8 cellular contexts compared by ENCODE assay signal in genomic region chr2:240136013-240136670, GRCh38. TPM values are rescaled to one million over a fixed set of nuclear protein-coding genes. Genes with fewer than 3 reads are reported as not detected.
DNase-seq lines count a peak whose midpoint lies in the region; ATAC-seq and TF ChIP-seq lines count a peak whose summit lies in the region.

COPS9 (minus strand) TSS chr2:240136305; CDS start chr2:240136284, 21 bp downstream.

- peak within 1 kb of the TSS; percentile 80 for H3K4me3 Mint-ChIP-seq in Caco-2 (ENCODE audit: unreplicated experiment)

- no peaks in the 10 kb centered on the region for H3K9me3 ChIP-seq in Caco-2
- no peaks in the 10 kb centered on the region for H3K9me3 ChIP-seq in OCI-LY3 (ENCODE audit: insufficient read depth, low read length)
- H3K9me3 ChIP-seq in mononuclear cell (ENCODE audit: low read depth, low read length) = no peaks in the 10 kb centered on the region

- H3K79me2 ChIP-seq in OCI-LY3 (ENCODE audit: low read length) = peaks cover 24% of the 10 kb centered on the region

- POLR2A ChIA-PET in Caco-2 (lab: Charles Lee) = no interaction called here

- peak; percentile 82 to 89 for DNase-seq in Caco-2
- DNase-seq in HUDEP-2 (lab: John Stamatoyannopoulos, UW; ENCODE audit: unreplicated experiment in 76 of 76) = peak in 74 of 76 experiments; percentile 9 to 88 (median 71)
- DNase-seq in activated T-cell treated with anti-CD3 and anti-CD28 coated beads for 1 hour (ENCODE audit: low read depth) = peak; percentile 82
- DNase-seq in epidermal melanocyte (ENCODE audit: insufficient read length, low spot score) = peak; percentile 94
- DNase-seq in stimulated activated CD8-positive, alpha-beta memory T cell treated with anti-CD3 and anti-CD28 coated beads, Interleukin-2, amount 100 ng/mL, for 1 hour (ENCODE audit: low read depth in 2 of 2) = peak; percentile 66 to 75

- H3K27me3 ChIP-seq in Caco-2 (replicated peaks; ENCODE audit: control insufficient read depth, insufficient read depth, low read length) = no peaks in the 10 kb centered on the region
- no peaks in the 10 kb centered on the region for H3K27me3 ChIP-seq in OCI-LY3 (ENCODE audit: low read depth, low read length)
- no peaks in the 10 kb centered on the region for H3K27me3 ChIP-seq in mononuclear cell (ENCODE audit: insufficient read depth, low read length)

- peaks cover 6% of the 10 kb centered on the region for H3K36me3 Mint-ChIP-seq in Caco-2 (ENCODE audit: insufficient read depth, unreplicated experiment)

- ATAC-seq in GM21381 (IDR thresholded peaks at IDR 0.05; ENCODE audit: unreplicated experiment) = peak; percentile 90

- H3K9ac ChIP-seq in OCI-LY3 (ENCODE audit: low read length) = peak within 1 kb of the TSS; percentile 82

- no peak for TF ChIP-seq CTCF in Caco-2 (IDR thresholded peaks at IDR 0.05; ENCODE audit: insufficient read depth in 1 of 2, low read depth in 1 of 2, low read length in 1 of 2, severe bottlenecking in 1 of 2, unreplicated experiment in 1 of 2)
- no peak for TF ChIP-seq CTCF in OCI-LY3 (IDR thresholded peaks at IDR 0.05; ENCODE audit: low read depth, low read length)

- no peaks in the 10 kb centered on the region; the same call in 1 of the 2 replicates for H3K36me3 ChIP-seq in Caco-2 (ENCODE audit: control insufficient read depth, insufficient read depth, low read length)
- peaks cover 3% of the 10 kb centered on the region for H3K36me3 ChIP-seq in OCI-LY3 (replicated peaks; ENCODE audit: low read depth, low read length)

- H3K9me3 Mint-ChIP-seq in Caco-2 (ENCODE audit: unreplicated experiment) = no peaks in the 10 kb centered on the region

- peak within 1 kb of the TSS; percentile 81 for H3K27ac Mint-ChIP-seq in Caco-2 (ENCODE audit: unreplicated experiment)

- H2AFZ ChIP-seq in OCI-LY3 (ENCODE audit: low read depth, low read length) = peak within 1 kb of the TSS; percentile 96

- H3K4me3 ChIP-seq in Caco-2 (ENCODE audit: low read depth, low read length) = peak within 1 kb of the TSS; percentile 87
- H3K4me3 ChIP-seq in OCI-LY3 (ENCODE audit: low read length) = peak within 1 kb of the TSS; percentile 99
- peak within 1 kb of the TSS; percentile 69 for H3K4me3 ChIP-seq in mononuclear cell (ENCODE audit: low read length)

- CTCF ChIA-PET in Caco-2 (lab: Charles Lee) = no interaction called here

- peaks cover 3% of the 10 kb centered on the region for H3K27me3 Mint-ChIP-seq in Caco-2 (ENCODE audit: insufficient read depth, unreplicated experiment)

- no peak within 1 kb of the TSS for H3K27ac ChIP-seq in OCI-LY3 (ENCODE audit: low read length)

- H4K20me1 ChIP-seq in OCI-LY3 (ENCODE audit: insufficient read depth, low read length) = no peaks in the 10 kb centered on the region

- intact Hi-C loops in Caco-2 (cut with micrococcal nuclease; ENCODE audit: unreplicated experiment) = no loop called here

- no TSS peak for BruUV-seq in Caco-2 (replicated peaks; lab: Mats Ljungman, UMichigan)

- H3K4me1 Mint-ChIP-seq in Caco-2 (ENCODE audit: low read depth, unreplicated experiment) = no peaks in the 10 kb centered on the region

- 0 out of 2 replicates have a peak, but pooled peaks cover 4% of the 10 kb centered on the region for H3K4me1 ChIP-seq in Caco-2
- peaks cover 10% of the 10 kb centered on the region; the same call in 1 of the 2 replicates for H3K4me1 ChIP-seq in OCI-LY3 (ENCODE audit: low read length)
- H3K4me1 ChIP-seq in mononuclear cell (ENCODE audit: insufficient read depth, low read length) = peaks cover 21% of the 10 kb centered on the region

- H3K4me2 ChIP-seq in OCI-LY3 (ENCODE audit: low read length) = peak within 1 kb of the TSS; percentile 93

RNA-seq across cellular contexts. Expression of gene COPS9, which starts in this region (rescaled TPM):
- total RNA-seq in Caco-2 (2022) (76.8 and 86.3 TPM in 2 replicates), mononuclear cell (30.6 TPM)
